In the genomic region with DNA sequence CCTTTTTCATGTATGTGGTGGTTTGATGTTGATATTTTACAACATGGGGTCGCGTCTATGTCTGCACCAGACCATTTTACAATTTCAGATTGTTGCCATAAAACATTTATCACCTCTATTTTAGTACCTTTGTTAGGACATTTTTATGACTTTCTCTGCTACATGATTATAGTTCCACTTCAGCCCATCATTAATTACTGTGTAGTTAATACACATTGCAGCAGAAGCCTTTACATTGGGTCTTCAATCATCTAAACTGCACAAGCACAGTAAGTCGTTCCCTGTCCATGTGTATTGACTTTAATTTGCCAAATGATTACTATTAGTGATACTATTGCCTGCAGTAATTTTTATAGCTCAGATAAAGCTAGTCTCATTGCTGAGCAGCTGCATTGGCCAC, we compare ENCODE assay signal across 25 cellular contexts. TPM values are rescaled to one million over a fixed set of nuclear protein-coding genes. Genes with fewer than 3 reads are reported as not detected.
DNase-seq lines count a peak whose midpoint lies in the region; ATAC-seq and TF ChIP-seq lines count a peak whose summit lies in the region.
"Had no signal": no experiment of that assay in that cellular context is flagged by ENCODE, and none has a peak within 500 bp of the region (broad histone marks: within the 10 kb centered on the region; RNA-seq: fewer than 3 reads in every experiment).

No MANE protein-coding gene starts in this region.

- TF ChIP-seq CTCF in Loucy (conservative IDR thresholded peaks at IDR 0.05; ENCODE audit: low read length), result no peak
- TF ChIP-seq CTCF in activated CD8-positive, alpha-beta T cell treated with anti-CD3 and anti-CD28 coated beads for 36 hours (IDR thresholded peaks at IDR 0.05), result no peak
- TF ChIP-seq CTCF in natural killer cell (IDR thresholded peaks at IDR 0.05), result no peak
- TF ChIP-seq CTCF in spleen (IDR thresholded peaks at IDR 0.05 in 8 of 11, conservative IDR thresholded peaks at IDR 0.05 in 3 of 11), result no peak
- TF ChIP-seq CTCF in MM.1S (IDR thresholded peaks at IDR 0.05; ENCODE audit: low read length), result no peak

- H3K9me2 ChIP-seq in Loucy (replicated peaks; ENCODE audit: low read depth, low read length), result no peaks in the 10 kb centered on the region
- no peaks in the 10 kb centered on the region for H3K9me2 ChIP-seq in MM.1S (replicated peaks; ENCODE audit: insufficient read depth, low read length)

- CTCF ChIA-PET in activated CD8-positive, alpha-beta memory T cell treated with anti-CD3 and anti-CD28 coated beads, Interleukin-2, amount 10 ng/mL, durations not matched to agents 7 days and 5 days (lab: Charles Lee), result interaction anchor here (0.7 to 2.5 kb wide), 8 partner anchors 9 to 255 kb away, joined by 3 to 9 read pairs (median 4); no protein-coding TSS in a partner anchor
- CTCF ChIA-PET in activated CD8-positive, alpha-beta T cell treated with anti-CD3 and anti-CD28 coated beads for 36 hours (lab: Charles Lee), result interaction anchor here (0.8 to 2.0 kb wide), 5 partner anchors 21 to 255 kb away, joined by 3 to 8 read pairs (median 3); no protein-coding TSS in a partner anchor

- H3K79me2 ChIP-seq in Loucy (ENCODE audit: insufficient read depth, low read length), result peaks cover 72% of the 10 kb centered on the region
- H3K79me2 ChIP-seq in MM.1S (ENCODE audit: low read length), result peaks cover 16% of the 10 kb centered on the region

- H2AFZ ChIP-seq in Loucy (ENCODE audit: low read length) (no peak overlapping the region), MM.1S (ENCODE audit: low read length) (no peak overlapping the region)

- intact Hi-C loops in activated CD8-positive, alpha-beta T cell treated with anti-CD3 and anti-CD28 coated beads for 36 hours (cut with micrococcal nuclease), result no loop called here
- intact Hi-C loops in natural killer cell (cut with micrococcal nuclease), result no loop called here
- intact Hi-C loops in spleen (cut with DNase I; ENCODE audit: low total_unique reads), result no loop called here

- H3K4me1 Mint-ChIP-seq in activated CD8-positive, alpha-beta memory T cell treated with anti-CD3 and anti-CD28 coated beads, Interleukin-2, amount 10 ng/mL, durations not matched to agents 7 days and 5 days, result peaks cover 65% of the 10 kb centered on the region
- peaks cover 51% of the 10 kb centered on the region for H3K4me1 Mint-ChIP-seq in activated CD8-positive, alpha-beta T cell treated with anti-CD3 and anti-CD28 coated beads for 36 hours (ENCODE audit: low read depth)
- H3K4me1 Mint-ChIP-seq in natural killer cell, result peaks cover 32 to 34% of the 10 kb centered on the region in 2 donors

- H3K36me3 ChIP-seq in Loucy (ENCODE audit: insufficient read depth, low read length) (peaks cover 18% of the 10 kb centered on the region; the same call in 1 of the 2 replicates), spleen (peaks cover 0 to 35% (median 5%) of the 10 kb centered on the region in 6 donors), MM.1S (replicated peaks; ENCODE audit: insufficient read depth, low read length) (no peaks in the 10 kb centered on the region)

- H3K4me3 Mint-ChIP-seq in activated CD8-positive, alpha-beta memory T cell treated with anti-CD3 and anti-CD28 coated beads, Interleukin-2, amount 10 ng/mL, durations not matched to agents 7 days and 5 days, result peak overlapping the region; percentile 58
- peak overlapping the region; percentile 33 for H3K4me3 Mint-ChIP-seq in activated CD8-positive, alpha-beta T cell treated with anti-CD3 and anti-CD28 coated beads for 36 hours
- H3K4me3 Mint-ChIP-seq in natural killer cell, result no peak overlapping the region
- H3K4me3 Mint-ChIP-seq: activated B cell treated with CpG ODN at 0.5 μM for 24 hours, H9 had no signal

- H3K9ac ChIP-seq in Loucy (ENCODE audit: low read depth, low read length, poor library complexity, severe bottlenecking) (no peak overlapping the region), MM.1S (ENCODE audit: low read length) (no peak overlapping the region)
- H3K9ac ChIP-seq: BLaER1 had no signal

- TF ChIP-seq POLR2A in spleen (IDR thresholded peaks at IDR 0.05), result no peak

- WGBS in spleen, 5 donors, result 58 to 92% (median 67%) methylated on average over 3 of the region's 3 CpGs

- peaks cover 9% of the 10 kb centered on the region for H4K20me1 ChIP-seq in Loucy (ENCODE audit: insufficient read depth, low read length, poor library complexity, severe bottlenecking)
- H4K20me1 ChIP-seq in MM.1S (ENCODE audit: insufficient read depth, low read length), result no peaks in the 10 kb centered on the region

- H3K4me1 ChIP-seq in Loucy (ENCODE audit: insufficient read depth, low read length, poor library complexity, severe bottlenecking), result peaks cover 33% of the 10 kb centered on the region
- H3K4me1 ChIP-seq in spleen, result peaks cover 0 to 52% (median 22%) of the 10 kb centered on the region in 6 donors
- no peaks in the 10 kb centered on the region for H3K4me1 ChIP-seq in MM.1S (ENCODE audit: low read length)
- H3K4me1 ChIP-seq: Caco-2, testis had no signal

- peak overlapping the region; percentile 35 for H3K4me2 ChIP-seq in Loucy (ENCODE audit: low read depth, low read length, poor library complexity, severe bottlenecking)
- no peak overlapping the region for H3K4me2 ChIP-seq in MM.1S (ENCODE audit: low read depth, low read length)

- no peaks in the 10 kb centered on the region for H3K9me3 ChIP-seq in Loucy (ENCODE audit: insufficient read depth, low read depth, low read length)
- H3K9me3 ChIP-seq in spleen, result no peaks in the 10 kb centered on the region
- H3K9me3 ChIP-seq in MM.1S (replicated peaks; ENCODE audit: insufficient read depth, low read length), result no peaks in the 10 kb centered on the region
- H3K9me3 ChIP-seq: BLaER1, Caco-2, left lung, testis had no signal

- H3K4me3 ChIP-seq in Loucy (ENCODE audit: low read length, poor library complexity, severe bottlenecking), result no peak overlapping the region
- H3K4me3 ChIP-seq in spleen, result no peak overlapping the region
- no peak overlapping the region for H3K4me3 ChIP-seq in MM.1S (ENCODE audit: low read length)
- H3K4me3 ChIP-seq: BLaER1, left lung, testis had no signal

- H3K27ac ChIP-seq in spleen (no peak overlapping the region), MM.1S (ENCODE audit: low read length) (no peak overlapping the region)
- H3K27ac ChIP-seq: BLaER1, brain microvascular endothelial cell, left lung, testis had no signal

- no peaks in the 10 kb centered on the region for H3K27me3 ChIP-seq in Loucy (ENCODE audit: insufficient read depth, low read length, poor library complexity, severe bottlenecking)
- no peaks in the 10 kb centered on the region for H3K27me3 ChIP-seq in spleen (replicated peaks in 1 of 7)
- no peaks in the 10 kb centered on the region for H3K27me3 ChIP-seq in MM.1S (replicated peaks; ENCODE audit: insufficient read depth, low read length)
- H3K27me3 ChIP-seq: BLaER1, brain microvascular endothelial cell, left lung, testis had no signal

- POLR2A ChIA-PET in activated CD8-positive, alpha-beta T cell treated with anti-CD3 and anti-CD28 coated beads for 36 hours (lab: Charles Lee), result interaction anchor here (0.8 to 1.0 kb wide), 3 partner anchors 15 to 216 kb away, joined by 3 read pairs; a partner anchor contains a TSS

- H3F3A ChIP-seq in Loucy (ENCODE audit: low read depth) (no peaks in the 10 kb centered on the region), MM.1S (ENCODE audit: insufficient read depth, low read length) (no peaks in the 10 kb centered on the region)

- H3K9me3 Mint-ChIP-seq in activated CD8-positive, alpha-beta memory T cell treated with anti-CD3 and anti-CD28 coated beads, Interleukin-2, amount 10 ng/mL, durations not matched to agents 7 days and 5 days (ENCODE audit: low read depth), result no peaks in the 10 kb centered on the region
- H3K9me3 Mint-ChIP-seq in activated CD8-positive, alpha-beta T cell treated with anti-CD3 and anti-CD28 coated beads for 36 hours, result no peaks in the 10 kb centered on the region
- no peaks in the 10 kb centered on the region for H3K9me3 Mint-ChIP-seq in natural killer cell
- H3K9me3 Mint-ChIP-seq: activated B cell treated with CpG ODN at 0.5 μM for 24 hours, H9 had no signal

- ATAC-seq in activated CD8-positive, alpha-beta memory T cell treated with anti-CD3 and anti-CD28 coated beads, Interleukin-2, amount 10 ng/mL, durations not matched to agents 7 days and 5 days, result no peak
- ATAC-seq in activated CD8-positive, alpha-beta T cell treated with anti-CD3 and anti-CD28 coated beads for 36 hours, result no peak
- ATAC-seq in natural killer cell, result no peak
- ATAC-seq: left lung, sciatic nerve had no signal

- no peaks in the 10 kb centered on the region for H3K27me3 Mint-ChIP-seq in activated CD8-positive, alpha-beta memory T cell treated with anti-CD3 and anti-CD28 coated beads, Interleukin-2, amount 10 ng/mL, durations not matched to agents 7 days and 5 days
- H3K27me3 Mint-ChIP-seq in activated CD8-positive, alpha-beta T cell treated with anti-CD3 and anti-CD28 coated beads for 36 hours, result no peaks in the 10 kb centered on the region
- H3K27me3 Mint-ChIP-seq in natural killer cell (ENCODE audit: low read depth in 2 of 2), result no peaks in the 10 kb centered on the region
- H3K27me3 Mint-ChIP-seq: activated B cell treated with CpG ODN at 0.5 μM for 24 hours had no signal

- peak overlapping the region; percentile 81 for H3K27ac Mint-ChIP-seq in activated CD8-positive, alpha-beta memory T cell treated with anti-CD3 and anti-CD28 coated beads, Interleukin-2, amount 10 ng/mL, durations not matched to agents 7 days and 5 days
- peak overlapping the region; percentile 71 for H3K27ac Mint-ChIP-seq in activated CD8-positive, alpha-beta T cell treated with anti-CD3 and anti-CD28 coated beads for 36 hours
- peak overlapping the region; percentile 8 to 62 for H3K27ac Mint-ChIP-seq in natural killer cell
- H3K27ac Mint-ChIP-seq: activated B cell treated with CpG ODN at 0.5 μM for 24 hours, H9 had no signal

- DNase-seq in activated CD8-positive, alpha-beta memory T cell treated with anti-CD3 and anti-CD28 coated beads, Interleukin-2, amount 10 ng/mL, durations not matched to agents 7 days and 5 days, result no peak
- DNase-seq in activated CD8-positive, alpha-beta memory T cell treated with anti-CD3 and anti-CD28 coated beads, Interleukin-2, amount 50 U/mL, for 48 hours, result no peak
- DNase-seq in activated CD8-positive, alpha-beta T cell treated with anti-CD3 and anti-CD28 coated beads for 36 hours, result no peak
- no peak for DNase-seq in natural killer cell
- DNase-seq in spleen, result no peak
- no peak for DNase-seq in MM.1S
- no peak for DNase-seq in NCI-H345 (lab: John Stamatoyannopoulos, UW)
- DNase-seq: ACHN; activated B cell treated with CpG ODN at 0.5 μM for 24 hours; brain microvascular endothelial cell; Caco-2; DMS79; H9; left lung; mesenchymal stem cell; NCI-H146; NCI-H2171; NCI-H524; Right ventricle myocardium superior; stimulated activated CD4-positive, alpha-beta T cell treated with anti-CD3 and anti-CD28 coated beads, Interleukin-4, amount 100 ng/mL, for 4 hours; T1000; testis had no signal

- peaks cover 42% of the 10 kb centered on the region for H3K36me3 Mint-ChIP-seq in activated CD8-positive, alpha-beta memory T cell treated with anti-CD3 and anti-CD28 coated beads, Interleukin-2, amount 10 ng/mL, durations not matched to agents 7 days and 5 days
- H3K36me3 Mint-ChIP-seq in activated CD8-positive, alpha-beta T cell treated with anti-CD3 and anti-CD28 coated beads for 36 hours (ENCODE audit: low read depth), result peaks cover 34% of the 10 kb centered on the region
- no peaks in the 10 kb centered on the region for H3K36me3 Mint-ChIP-seq in natural killer cell

RNA-seq across cellular contexts. Expression of a gene that starts 15.8 kb away (rescaled TPM):
- 1 to 10 TPM; 2.7 to 5.7 TPM for total RNA-seq in activated CD8-positive, alpha-beta memory T cell treated with anti-CD3 and anti-CD28 coated beads, Interleukin-2, amount 10 ng/mL, durations not matched to agents 7 days and 5 days
- total RNA-seq in activated CD8-positive, alpha-beta T cell treated with anti-CD3 and anti-CD28 coated beads for 36 hours, result 1 to 10 TPM; 4.0 to 5.7 TPM
- total RNA-seq in natural killer cell (1 to 10 TPM in 1 of 3 donors, under 1 TPM in 2; 0.75 to 2.1 (median 0.75) TPM), spleen (1 to 10 TPM in 1 of 7 donors, under 1 TPM in 4, not detected in 2; 0.32 to 2.3 (median 0.84) TPM)
- under 1 TPM; 0.58 to 0.91 (median 0.74) TPM for polyA plus RNA-seq in spleen
- total RNA-seq: Right ventricle myocardium superior had no signal

RNA-seq across cellular contexts. Expression of a gene that starts 16.1 kb away (rescaled TPM):
- 10 to 100 TPM; 17.3 to 17.9 TPM for total RNA-seq in activated CD8-positive, alpha-beta memory T cell treated with anti-CD3 and anti-CD28 coated beads, Interleukin-2, amount 10 ng/mL, durations not matched to agents 7 days and 5 days
- 10 to 100 TPM; 12.1 to 12.3 TPM for total RNA-seq in activated CD8-positive, alpha-beta T cell treated with anti-CD3 and anti-CD28 coated beads for 36 hours
- total RNA-seq in natural killer cell (10 to 100 TPM in 2 of 3 donors, 1 to 10 TPM in 1; 8.0 to 12.1 (median 12.0) TPM), spleen (10 to 100 TPM in 4 of 7 donors, 1 to 10 TPM in 3; 8.7 to 12.7 (median 10.7) TPM)
- 1 to 10 TPM; 4.2 to 6.1 (median 4.7) TPM for polyA plus RNA-seq in spleen
